In the genomic region with DNA sequence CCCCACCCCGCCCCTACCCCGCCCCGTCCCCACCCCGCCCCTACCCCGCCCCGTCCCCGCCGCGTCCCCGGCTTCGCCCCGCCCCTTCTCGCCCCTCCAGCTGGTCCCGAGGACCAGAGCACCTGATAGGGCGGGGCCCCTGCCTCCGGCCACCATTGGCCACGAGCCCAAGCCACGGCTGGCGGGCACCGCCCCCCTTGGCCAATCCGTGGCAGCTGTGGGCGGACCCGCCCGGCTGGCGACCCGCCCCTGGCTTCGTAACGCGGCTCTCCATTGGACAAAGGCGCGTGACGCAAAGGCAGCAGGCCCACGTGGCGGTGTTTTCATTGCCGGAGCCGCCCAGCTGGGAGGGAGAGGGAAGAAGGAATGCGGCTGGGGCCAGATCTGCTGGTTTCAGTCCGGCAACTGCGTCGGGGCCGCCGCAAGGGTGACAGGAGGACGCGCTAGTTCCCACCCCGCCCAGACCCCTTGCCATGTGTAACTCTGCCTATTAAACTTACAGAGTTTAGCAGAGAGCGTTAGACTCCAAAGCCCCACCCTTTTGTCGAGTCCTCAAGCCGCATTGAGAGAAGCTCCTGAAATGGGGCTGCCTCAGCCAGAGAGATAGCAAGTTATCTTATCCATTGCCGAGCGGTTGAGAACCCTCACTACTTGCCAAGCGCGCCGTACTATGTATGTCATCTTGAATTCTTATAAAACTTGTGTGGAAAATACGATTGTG, we compare ENCODE assay signal across 1 cellular context.
TF ChIP-seq lines count a peak whose summit lies in the region.

No MANE protein-coding gene starts in this region.

TF ChIP-seq in HepG2, 621 proteins besides CTCF, POLR2A, EP300 and RAD21 (continued from another document and continues in another):
- peak; percentile 78; the same call in 1 of the 2 replicates for TF ChIP-seq ZNF274 (CRISPR knock-in tag; IDR thresholded peaks at IDR 0.05)
- TF ChIP-seq, protein P1, sequence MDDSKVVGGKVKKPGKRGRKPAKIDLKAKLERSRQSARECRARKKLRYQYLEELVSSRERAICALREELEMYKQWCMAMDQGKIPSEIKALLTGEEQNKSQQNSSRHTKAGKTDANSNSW (CRISPR knock-in tag; IDR thresholded peaks at IDR 0.05; ENCODE audit: borderline replicate concordance), result 0 out of 2 replicates have a peak, but pooled peaks have one; percentile 33
- TF ChIP-seq KAT8 (CRISPR knock-in tag; IDR thresholded peaks at IDR 0.05), result peak; percentile 68; the same call in 1 of the 2 replicates
- TF ChIP-seq ESRRA (CRISPR knock-in tag; IDR thresholded peaks at IDR 0.05; ENCODE audit: low read depth), result peak; percentile 50; the same call in 1 of the 2 replicates
- TF ChIP-seq ZNF766 (CRISPR knock-in tag; IDR thresholded peaks at IDR 0.05; ENCODE audit: borderline replicate concordance), result no peak
- TF ChIP-seq, protein P2, sequence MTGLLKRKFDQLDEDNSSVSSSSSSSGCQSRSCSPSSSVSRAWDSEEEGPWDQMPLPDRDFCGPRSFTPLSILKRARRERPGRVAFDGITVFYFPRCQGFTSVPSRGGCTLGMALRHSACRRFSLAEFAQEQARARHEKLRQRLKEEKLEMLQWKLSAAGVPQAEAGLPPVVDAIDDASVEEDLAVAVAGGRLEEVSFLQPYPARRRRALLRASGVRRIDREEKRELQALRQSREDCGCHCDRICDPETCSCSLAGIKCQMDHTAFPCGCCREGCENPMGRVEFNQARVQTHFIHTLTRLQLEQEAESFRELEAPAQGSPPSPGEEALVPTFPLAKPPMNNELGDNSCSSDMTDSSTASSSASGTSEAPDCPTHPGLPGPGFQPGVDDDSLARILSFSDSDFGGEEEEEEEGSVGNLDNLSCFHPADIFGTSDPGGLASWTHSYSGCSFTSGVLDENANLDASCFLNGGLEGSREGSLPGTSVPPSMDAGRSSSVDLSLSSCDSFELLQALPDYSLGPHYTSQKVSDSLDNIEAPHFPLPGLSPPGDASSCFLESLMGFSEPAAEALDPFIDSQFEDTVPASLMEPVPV (CRISPR knock-in tag; IDR thresholded peaks at IDR 0.05), result peak; percentile 38; the same call in 1 of the 2 replicates
- peak; percentile 65 for TF ChIP-seq ZNF205 (CRISPR knock-in tag; IDR thresholded peaks at IDR 0.05)
- TF ChIP-seq ZNF670 (CRISPR knock-in tag; IDR thresholded peaks at IDR 0.05; ENCODE audit: borderline replicate concordance), result no peak
- TF ChIP-seq HMG20A (CRISPR knock-in tag; IDR thresholded peaks at IDR 0.05; ENCODE audit: borderline replicate concordance), result 0 out of 2 replicates have a peak, but pooled peaks have one; percentile 30
- peak; percentile 81 for TF ChIP-seq HOXA3 (CRISPR knock-in tag; IDR thresholded peaks at IDR 0.05)
- TF ChIP-seq ATF3 (CRISPR knock-in tag; IDR thresholded peaks at IDR 0.05), result peak; percentile 74; the same call in 1 of the 2 replicates
- TF ChIP-seq RFX5 (IDR thresholded peaks at IDR 0.05; ENCODE audit: low read depth, low read length), result peak; percentile 81
- TF ChIP-seq ZIK1 (CRISPR knock-in tag; IDR thresholded peaks at IDR 0.05; ENCODE audit: borderline replicate concordance, low read depth), result no peak
- 0 out of 2 replicates have a peak, but pooled peaks have one; percentile 15 for TF ChIP-seq KAT7 (CRISPR knock-in tag; IDR thresholded peaks at IDR 0.05; ENCODE audit: borderline replicate concordance)
- no peak for TF ChIP-seq ZNF777 (CRISPR knock-in tag; IDR thresholded peaks at IDR 0.05)
- peak; percentile 59 for TF ChIP-seq RARA (CRISPR knock-in tag; IDR thresholded peaks at IDR 0.05)
- TF ChIP-seq ZNF407 (CRISPR knock-in tag; IDR thresholded peaks at IDR 0.05; ENCODE audit: not compliant biosample characterization), result no peak
- 0 out of 2 replicates have a peak, but pooled peaks have one; percentile 12 for TF ChIP-seq ZNF256 (CRISPR knock-in tag; conservative IDR thresholded peaks at IDR 0.05)
- TF ChIP-seq NCOR1 (IDR thresholded peaks at IDR 0.05; ENCODE audit: borderline replicate concordance, low read length), result peak; percentile 55; the same call in 1 of the 2 replicates
- TF ChIP-seq ZNF331 (CRISPR knock-in tag; IDR thresholded peaks at IDR 0.05), result peak; percentile 86; the same call in 1 of the 2 replicates
- no peak for TF ChIP-seq SETDB1 (CRISPR knock-in tag; IDR thresholded peaks at IDR 0.05; ENCODE audit: borderline replicate concordance)
- TF ChIP-seq, protein P3, sequence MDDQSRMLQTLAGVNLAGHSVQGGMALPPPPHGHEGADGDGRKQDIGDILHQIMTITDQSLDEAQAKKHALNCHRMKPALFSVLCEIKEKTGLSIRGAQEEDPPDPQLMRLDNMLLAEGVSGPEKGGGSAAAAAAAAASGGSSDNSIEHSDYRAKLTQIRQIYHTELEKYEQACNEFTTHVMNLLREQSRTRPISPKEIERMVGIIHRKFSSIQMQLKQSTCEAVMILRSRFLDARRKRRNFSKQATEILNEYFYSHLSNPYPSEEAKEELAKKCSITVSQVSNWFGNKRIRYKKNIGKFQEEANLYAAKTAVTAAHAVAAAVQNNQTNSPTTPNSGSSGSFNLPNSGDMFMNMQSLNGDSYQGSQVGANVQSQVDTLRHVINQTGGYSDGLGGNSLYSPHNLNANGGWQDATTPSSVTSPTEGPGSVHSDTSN (CRISPR knock-in tag; IDR thresholded peaks at IDR 0.05; ENCODE audit: borderline replicate concordance), result no peak
- TF ChIP-seq ZNF850 (CRISPR knock-in tag; conservative IDR thresholded peaks at IDR 0.05), result no peak
- peak; percentile 74; the same call in 1 of the 2 replicates for TF ChIP-seq DR1 (CRISPR knock-in tag; IDR thresholded peaks at IDR 0.05)
- peak; percentile 81; the same call in 1 of the 2 replicates for TF ChIP-seq ATF7-NPFF (CRISPR knock-in tag; IDR thresholded peaks at IDR 0.05; ENCODE audit: low read depth)
- TF ChIP-seq, protein P4, sequence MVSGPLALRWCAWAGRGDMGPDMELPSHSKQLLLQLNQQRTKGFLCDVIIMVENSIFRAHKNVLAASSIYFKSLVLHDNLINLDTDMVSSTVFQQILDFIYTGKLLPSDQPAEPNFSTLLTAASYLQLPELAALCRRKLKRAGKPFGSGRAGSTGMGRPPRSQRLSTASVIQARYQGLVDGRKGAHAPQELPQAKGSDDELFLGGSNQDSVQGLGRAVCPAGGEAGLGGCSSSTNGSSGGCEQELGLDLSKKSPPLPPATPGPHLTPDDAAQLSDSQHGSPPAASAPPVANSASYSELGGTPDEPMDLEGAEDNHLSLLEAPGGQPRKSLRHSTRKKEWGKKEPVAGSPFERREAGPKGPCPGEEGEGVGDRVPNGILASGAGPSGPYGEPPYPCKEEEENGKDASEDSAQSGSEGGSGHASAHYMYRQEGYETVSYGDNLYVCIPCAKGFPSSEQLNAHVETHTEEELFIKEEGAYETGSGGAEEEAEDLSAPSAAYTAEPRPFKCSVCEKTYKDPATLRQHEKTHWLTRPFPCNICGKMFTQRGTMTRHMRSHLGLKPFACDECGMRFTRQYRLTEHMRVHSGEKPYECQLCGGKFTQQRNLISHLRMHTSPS (CRISPR knock-in tag; IDR thresholded peaks at IDR 0.05; ENCODE audit: low read depth), result no peak
- TF ChIP-seq ZNF687 (CRISPR knock-in tag; IDR thresholded peaks at IDR 0.05), result peak; percentile 82
- TF ChIP-seq, protein P5, sequence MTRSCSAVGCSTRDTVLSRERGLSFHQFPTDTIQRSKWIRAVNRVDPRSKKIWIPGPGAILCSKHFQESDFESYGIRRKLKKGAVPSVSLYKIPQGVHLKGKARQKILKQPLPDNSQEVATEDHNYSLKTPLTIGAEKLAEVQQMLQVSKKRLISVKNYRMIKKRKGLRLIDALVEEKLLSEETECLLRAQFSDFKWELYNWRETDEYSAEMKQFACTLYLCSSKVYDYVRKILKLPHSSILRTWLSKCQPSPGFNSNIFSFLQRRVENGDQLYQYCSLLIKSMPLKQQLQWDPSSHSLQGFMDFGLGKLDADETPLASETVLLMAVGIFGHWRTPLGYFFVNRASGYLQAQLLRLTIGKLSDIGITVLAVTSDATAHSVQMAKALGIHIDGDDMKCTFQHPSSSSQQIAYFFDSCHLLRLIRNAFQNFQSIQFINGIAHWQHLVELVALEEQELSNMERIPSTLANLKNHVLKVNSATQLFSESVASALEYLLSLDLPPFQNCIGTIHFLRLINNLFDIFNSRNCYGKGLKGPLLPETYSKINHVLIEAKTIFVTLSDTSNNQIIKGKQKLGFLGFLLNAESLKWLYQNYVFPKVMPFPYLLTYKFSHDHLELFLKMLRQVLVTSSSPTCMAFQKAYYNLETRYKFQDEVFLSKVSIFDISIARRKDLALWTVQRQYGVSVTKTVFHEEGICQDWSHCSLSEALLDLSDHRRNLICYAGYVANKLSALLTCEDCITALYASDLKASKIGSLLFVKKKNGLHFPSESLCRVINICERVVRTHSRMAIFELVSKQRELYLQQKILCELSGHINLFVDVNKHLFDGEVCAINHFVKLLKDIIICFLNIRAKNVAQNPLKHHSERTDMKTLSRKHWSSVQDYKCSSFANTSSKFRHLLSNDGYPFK (CRISPR knock-in tag; IDR thresholded peaks at IDR 0.05; ENCODE audit: borderline replicate concordance), result peak; percentile 52; the same call in 1 of the 2 replicates
